ENCODE assay signal across 13 cellular contexts in the genomic region with DNA sequence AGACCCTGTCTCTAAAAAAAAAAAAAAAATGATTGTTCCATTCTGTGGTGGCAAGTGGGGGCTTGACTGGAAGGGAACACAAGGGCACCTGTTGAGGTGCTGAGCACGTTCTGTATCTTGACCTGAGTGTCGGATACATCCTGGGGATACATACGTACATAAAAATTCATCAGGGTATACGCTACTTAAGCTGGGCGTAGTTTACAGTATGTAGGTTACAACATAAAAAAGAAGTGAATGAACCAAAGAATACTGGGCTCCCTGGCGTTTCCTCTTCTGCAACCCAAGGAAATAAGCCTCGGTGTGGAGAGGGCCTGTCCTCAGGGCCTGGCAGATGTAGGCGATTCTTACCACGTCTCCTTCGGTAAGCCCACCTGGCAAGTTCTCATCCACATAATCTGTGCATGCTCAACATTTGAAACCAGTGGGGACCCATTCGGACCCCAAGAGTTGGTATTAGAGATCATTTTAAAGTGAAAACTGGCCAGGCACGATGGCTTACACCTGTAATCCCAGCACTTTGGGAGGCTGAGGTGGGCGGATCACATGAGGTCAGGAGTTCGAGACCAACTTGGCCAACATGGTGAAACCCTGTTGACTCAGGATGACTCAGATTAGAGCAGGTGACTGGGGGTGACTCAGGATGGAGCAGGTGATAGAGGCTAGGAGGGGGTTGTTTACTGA. TPM values are rescaled to one million over a fixed set of nuclear protein-coding genes. Genes with fewer than 3 reads are reported as not detected.
A peak's percentile ranks its signal among the peaks of the same experiment; 100 is the strongest.
DNase-seq lines count a peak whose midpoint lies in the region; ATAC-seq, FAIRE-seq and TF ChIP-seq lines count a peak whose summit lies in the region.
"Had no signal": no experiment of that assay in that cellular context is flagged by ENCODE, and none has a peak within 500 bp of the region (broad histone marks: within the 10 kb centered on the region; RNA-seq: fewer than 3 reads in every experiment).

No MANE protein-coding gene starts in this region.

- in situ Hi-C loops in KBM-7 (cut with MboI; ENCODE audit: low pct_unique_long_range_greater_than_20kb, low sequenced_read_pairs): loop anchor here (25.0 kb wide), 1 partner anchor 497 kb away; a partner anchor contains a TSS

- H3K27ac Mint-ChIP-seq in natural killer cell treated with Interleukin-12 subunit alpha and Interleukin-12 subunit beta and Interleukin-15 and Interleukin-18, amount 100 ng/mL, for 72 hours: no peak overlapping the region
- no peak overlapping the region for H3K27ac Mint-ChIP-seq in natural killer cell
- peak overlapping the region in 3 of 5 experiments; percentile 1 to 64 (median 18) for H3K27ac Mint-ChIP-seq in brain
- H3K27ac Mint-ChIP-seq: CD8-positive, alpha-beta T cell had no signal

- DNase-seq in natural killer cell treated with Interleukin-12 subunit alpha and Interleukin-12 subunit beta and Interleukin-15 and Interleukin-18, amount 100 ng/mL, for 72 hours (ENCODE audit: low spot score): peak; percentile 45
- DNase-seq in natural killer cell (no peak), pancreas (peak in 2 of 6 donors; percentile 31 to 60), DMS53 (lab: John Stamatoyannopoulos, UW) (no peak), KBM-7 (no peak), superior temporal gyrus (ENCODE audit: extremely low spot score) (no peak)
- no peak for DNase-seq in effector memory CD4-positive, alpha-beta T cell
- DNase-seq: CD8-positive, alpha-beta T cell; dorsolateral prefrontal cortex; NCI-H1436 treated with DMSO at 0.1 percent for 48 hours; SHP77 had no signal

- no peak overlapping the region for H3K4me3 Mint-ChIP-seq in natural killer cell treated with Interleukin-12 subunit alpha and Interleukin-12 subunit beta and Interleukin-15 and Interleukin-18, amount 100 ng/mL, for 72 hours
- no peak overlapping the region for H3K4me3 Mint-ChIP-seq in natural killer cell
- no peak overlapping the region for H3K4me3 Mint-ChIP-seq in brain
- H3K4me3 Mint-ChIP-seq: CD8-positive, alpha-beta T cell had no signal

- H3K4me1 Mint-ChIP-seq in natural killer cell treated with Interleukin-12 subunit alpha and Interleukin-12 subunit beta and Interleukin-15 and Interleukin-18, amount 100 ng/mL, for 72 hours (ENCODE audit: low read depth in 2 of 2): no peaks in the 10 kb centered on the region
- H3K4me1 Mint-ChIP-seq in natural killer cell (no peaks in the 10 kb centered on the region), brain (peaks cover 6% of the 10 kb centered on the region)

- no peaks in the 10 kb centered on the region for H3K9me3 Mint-ChIP-seq in natural killer cell treated with Interleukin-12 subunit alpha and Interleukin-12 subunit beta and Interleukin-15 and Interleukin-18, amount 100 ng/mL, for 72 hours
- H3K9me3 Mint-ChIP-seq in natural killer cell: no peaks in the 10 kb centered on the region
- H3K9me3 Mint-ChIP-seq in brain: peaks cover 0 to 11% (median 3%) of the 10 kb centered on the region in 5 experiments
- H3K9me3 Mint-ChIP-seq: CD8-positive, alpha-beta T cell had no signal

- TF ChIP-seq CTCF in natural killer cell (IDR thresholded peaks at IDR 0.05) (no peak), brain (conservative IDR thresholded peaks at IDR 0.05) (no peak), pancreas (IDR thresholded peaks at IDR 0.05) (no peak)

- no peaks in the 10 kb centered on the region for H3K36me3 Mint-ChIP-seq in natural killer cell treated with Interleukin-12 subunit alpha and Interleukin-12 subunit beta and Interleukin-15 and Interleukin-18, amount 100 ng/mL, for 72 hours
- H3K36me3 Mint-ChIP-seq in natural killer cell: peaks cover 10% of the 10 kb centered on the region
- H3K36me3 Mint-ChIP-seq in brain: peaks cover 58% of the 10 kb centered on the region

- ATAC-seq in natural killer cell treated with Interleukin-12 subunit alpha and Interleukin-12 subunit beta and Interleukin-15 and Interleukin-18, amount 100 ng/mL, for 72 hours: peak in 1 of 2 donors; percentile 14
- ATAC-seq in natural killer cell (no peak), pancreas (peak; percentile 38 to 71 (median 50))
- ATAC-seq: CD8-positive, alpha-beta T cell had no signal

- H3K27me3 Mint-ChIP-seq in natural killer cell treated with Interleukin-12 subunit alpha and Interleukin-12 subunit beta and Interleukin-15 and Interleukin-18, amount 100 ng/mL, for 72 hours: no peaks in the 10 kb centered on the region
- H3K27me3 Mint-ChIP-seq in natural killer cell (ENCODE audit: low read depth in 2 of 2) (no peaks in the 10 kb centered on the region), brain (no peaks in the 10 kb centered on the region)

- WGBS in pancreas, 2 donors: 82 to 84% methylated on average over 14 of the region's 14 CpGs

- peaks cover 0 to 6% (median 0%) of the 10 kb centered on the region in 3 donors for H3K4me1 ChIP-seq in pancreas
- no peaks in the 10 kb centered on the region for H3K4me1 ChIP-seq in effector memory CD4-positive, alpha-beta T cell (ENCODE audit: control insufficient read depth, insufficient read depth, low read length, poor library complexity, severe bottlenecking)

- peak overlapping the region in 2 of 4 donors; percentile 45 to 53 for H3K27ac ChIP-seq in pancreas
- no peak overlapping the region for H3K27ac ChIP-seq in effector memory CD4-positive, alpha-beta T cell (ENCODE audit: insufficient read depth, low read length, poor library complexity, severe bottlenecking)
- H3K27ac ChIP-seq: dorsolateral prefrontal cortex, neutrophil had no signal

- H3K36me3 ChIP-seq in pancreas: peaks cover 4 to 21% (median 5%) of the 10 kb centered on the region in 3 donors
- peaks cover 3% of the 10 kb centered on the region for H3K36me3 ChIP-seq in effector memory CD4-positive, alpha-beta T cell (ENCODE audit: control insufficient read depth, insufficient read depth, low read length)
- H3K36me3 ChIP-seq: neutrophil had no signal

- H3K27me3 ChIP-seq in pancreas: no peaks in the 10 kb centered on the region
- H3K27me3 ChIP-seq in effector memory CD4-positive, alpha-beta T cell (replicated peaks; ENCODE audit: control insufficient read depth, insufficient read depth, low read length, poor library complexity, severe bottlenecking): no peaks in the 10 kb centered on the region
- H3K27me3 ChIP-seq: dorsolateral prefrontal cortex had no signal

- H3K9me3 ChIP-seq in pancreas: no peaks in the 10 kb centered on the region
- no peaks in the 10 kb centered on the region for H3K9me3 ChIP-seq in effector memory CD4-positive, alpha-beta T cell (ENCODE audit: control insufficient read depth, low read length)
- H3K9me3 ChIP-seq: neutrophil had no signal

- intact Hi-C loops in natural killer cell (cut with micrococcal nuclease): no loop called here
- intact Hi-C loops in pancreas (cut with DNase I): no loop called here

- FAIRE-seq in pancreas (lab: Jason Lieb, UNC): no peak

- H3K4me3 ChIP-seq in pancreas: no peak overlapping the region
- no peak overlapping the region for H3K4me3 ChIP-seq in effector memory CD4-positive, alpha-beta T cell (ENCODE audit: insufficient read depth, low read depth, low read length, poor library complexity, severe bottlenecking)
- H3K4me3 ChIP-seq: dorsolateral prefrontal cortex had no signal

RNA-seq across cellular contexts. Expression of a gene that starts 5.1 kb away (rescaled TPM):
- total RNA-seq in natural killer cell treated with Interleukin-12 subunit alpha and Interleukin-12 subunit beta and Interleukin-15 and Interleukin-18, amount 100 ng/mL, for 72 hours: 1 to 10 TPM; 2.4 to 3.5 TPM
- total RNA-seq in natural killer cell (10 to 100 TPM in 1 of 3 donors, 1 to 10 TPM in 2; 4.1 to 11.4 (median 5.9) TPM), pancreas (10 to 100 TPM in 2 of 6 donors, 1 to 10 TPM in 4; 5.2 to 35.9 (median 8.5) TPM)
- polyA plus RNA-seq in brain (ENCODE audit: insufficient read depth, low read depth, low replicate concordance) (0.17 TPM), pancreas (10 to 100 TPM; 28.8 to 30.4 TPM)

Comparison
In these comparisons a context has a peak if more than half of its experiments do, and no peak if none do; other contexts are left out.
1. ATAC-seq: peak in pancreas (4 of 4); none in natural killer cell (0 of 3).
2. H3K27ac Mint-ChIP-seq: peak in brain (3 of 5); none in natural killer cell treated with Interleukin-12 subunit alpha and Interleukin-12 subunit beta and Interleukin-15 and Interleukin-18, amount 100 ng/mL, for 72 hours (0 of 2) and natural killer cell (0 of 2).